11 cellular contexts compared by ENCODE assay signal in genomic region chr5:127040779-127041520, GRCh38. TPM values are rescaled to one million over a fixed set of nuclear protein-coding genes. Genes with fewer than 3 reads are reported as not detected.
DNase-seq lines count a peak whose midpoint lies in the region; ATAC-seq and TF ChIP-seq lines count a peak whose summit lies in the region.
"Had no signal": no experiment of that assay in that cellular context is flagged by ENCODE, and none has a peak within 500 bp of the region (broad histone marks: within the 10 kb centered on the region; RNA-seq: fewer than 3 reads in every experiment).

No MANE protein-coding gene starts in this region.

- H3K27me3 ChIP-seq in mammary epithelial cell (ENCODE audit: insufficient read depth, low read length) (no peaks in the 10 kb centered on the region), psoas muscle (ENCODE audit: insufficient read depth in 3 of 3, low read length in 2 of 3) (no peaks in the 10 kb centered on the region)

- H3K4me1 ChIP-seq in mammary epithelial cell (ENCODE audit: insufficient read depth, low read length) (peaks cover 23% of the 10 kb centered on the region), psoas muscle (peaks cover 5% of the 10 kb centered on the region)

- no peaks in the 10 kb centered on the region for H4K20me1 ChIP-seq in mammary epithelial cell (ENCODE audit: insufficient read depth, low read length)

- CTCF ChIA-PET in mammary epithelial cell (lab: Charles Lee; ENCODE audit: low non-redundant PET), result no interaction called here

- no peaks in the 10 kb centered on the region for H3K79me2 ChIP-seq in mammary epithelial cell (ENCODE audit: insufficient read depth, low read length)

- TSS peak; percentile 25 for BruUV-seq in mammary epithelial cell (replicated peaks; lab: Mats Ljungman, UMichigan)

- dilution Hi-C loops in mammary epithelial cell (cut with HindIII; ENCODE audit: low sequenced_read_pairs), result no loop called here

- no peak for TF ChIP-seq CTCF in mammary epithelial cell (conservative IDR thresholded peaks at IDR 0.05 in 1 of 2, IDR thresholded peaks at IDR 0.05 in 1 of 2; ENCODE audit: extremely low read depth in 1 of 2, insufficient read depth in 1 of 2, low read depth in 1 of 2, low read length in 2 of 2)
- no peak for TF ChIP-seq CTCF in psoas muscle (IDR thresholded peaks at IDR 0.05)

- no peak overlapping the region for H3K9ac ChIP-seq in mammary epithelial cell (ENCODE audit: insufficient read depth, low read length)

- H3K4me3 ChIP-seq in mammary epithelial cell (replicated peaks in 1 of 3; ENCODE audit: insufficient read depth in 1 of 3, low read depth in 2 of 3, low read length in 3 of 3), result no peak overlapping the region
- no peak overlapping the region for H3K4me3 ChIP-seq in psoas muscle

- intact Hi-C loops in mammary epithelial cell (cut with micrococcal nuclease) (no loop called here), left colon (cut with DNase I, micrococcal nuclease) (no loop called here), psoas muscle (cut with DNase I) (no loop called here)

- H3K27ac ChIP-seq in mammary epithelial cell (ENCODE audit: insufficient read depth, low read depth, low read length), result peak overlapping the region; percentile 66
- H3K27ac ChIP-seq in psoas muscle, result no peak overlapping the region

- WGBS in mammary epithelial cell (ENCODE audit: low coverage, missing lambda C conversion rate), result 25% methylated on average over 9 of the region's 9 CpGs
- 47 to 50% (median 49%) methylated on average over 9 of the region's 9 CpGs for WGBS in psoas muscle, 3 donors

- H3K36me3 Mint-ChIP-seq in naive thymus-derived CD8-positive, alpha-beta T cell, result peaks cover 0 to 3% (median 0%) of the 10 kb centered on the region in 3 donors
- H3K36me3 Mint-ChIP-seq: CD14-positive monocyte had no signal

- H3K36me3 ChIP-seq in mammary epithelial cell (ENCODE audit: insufficient read depth, low read length), result peaks cover 2% of the 10 kb centered on the region
- no peaks in the 10 kb centered on the region for H3K36me3 ChIP-seq in psoas muscle (ENCODE audit: insufficient read depth in 1 of 2, low read depth in 1 of 2)

- H3K9me3 Mint-ChIP-seq in naive thymus-derived CD8-positive, alpha-beta T cell, result no peaks in the 10 kb centered on the region
- H3K9me3 Mint-ChIP-seq: CD14-positive monocyte, T-cell had no signal

- POLR2A ChIA-PET in naive thymus-derived CD8-positive, alpha-beta T cell (lab: Charles Lee), result no interaction called here

- in situ Hi-C loops in mammary epithelial cell (cut with MboI; ENCODE audit: low sequenced_read_pairs in 2 of 2), result no loop called here

- no peaks in the 10 kb centered on the region for H3K27me3 Mint-ChIP-seq in naive thymus-derived CD8-positive, alpha-beta T cell
- H3K27me3 Mint-ChIP-seq: activated naive CD8-positive, alpha-beta T cell had no signal

- H3K4me1 Mint-ChIP-seq in naive thymus-derived CD8-positive, alpha-beta T cell, result no peaks in the 10 kb centered on the region
- H3K4me1 Mint-ChIP-seq: CD14-positive monocyte, T-cell had no signal

- peak overlapping the region in 1 of 10 donors; percentile 44 for H3K27ac Mint-ChIP-seq in naive thymus-derived CD8-positive, alpha-beta T cell
- H3K27ac Mint-ChIP-seq: activated naive CD8-positive, alpha-beta T cell; CD14-positive monocyte; T-cell had no signal

- ATAC-seq in left colon (peak; percentile 89), psoas muscle (no peak), HG02981 (IDR thresholded peaks at IDR 0.05; ENCODE audit: unreplicated experiment) (no peak)
- ATAC-seq in naive thymus-derived CD8-positive, alpha-beta T cell, result no peak
- ATAC-seq: T-cell had no signal

- peak overlapping the region; percentile 40 for H2AFZ ChIP-seq in mammary epithelial cell (ENCODE audit: low read depth, low read length)

- H3K4me3 Mint-ChIP-seq in naive thymus-derived CD8-positive, alpha-beta T cell, result no peak overlapping the region
- H3K4me3 Mint-ChIP-seq: activated naive CD8-positive, alpha-beta T cell; CD14-positive monocyte; T-cell had no signal

- DNase-seq in DMS153 treated with DMSO at 0.1 percent for 48 hours (lab: John Stamatoyannopoulos, UW; ENCODE audit: unreplicated experiment) (peak; percentile 60), NCI-H2029 treated with DMSO at 0.1 percent for 48 hours (lab: John Stamatoyannopoulos, UW) (peak; percentile 59), mammary epithelial cell (peak; percentile 87), left colon (peak; percentile 39 to 57), psoas muscle (no peak)
- no peak for DNase-seq in activated naive CD4-positive, alpha-beta T cell treated with anti-CD3 and anti-CD28 coated beads, Interleukin-2, amount 50 U/mL, for 16 hours
- no peak for DNase-seq in naive thymus-derived CD8-positive, alpha-beta T cell
- DNase-seq: T-cell had no signal

- H3K4me2 ChIP-seq in mammary epithelial cell (ENCODE audit: insufficient read depth, low read depth, low read length), result peak overlapping the region; percentile 46

- H3K9me3 ChIP-seq in mammary epithelial cell (replicated peaks; ENCODE audit: insufficient read depth, low read length), result no peaks in the 10 kb centered on the region
- no peaks in the 10 kb centered on the region for H3K9me3 ChIP-seq in psoas muscle

RNA-seq across cellular contexts. Expression of gene MARCHF3, which starts 10.6 kb away (rescaled TPM):
- total RNA-seq in mammary epithelial cell (1 to 10 TPM; 4.0 to 5.0 TPM), left colon (10 to 100 TPM; 40.3 to 57.7 TPM), psoas muscle (10 to 100 TPM in 2 of 4 donors, 1 to 10 TPM in 2; 9.2 to 16.2 (median 12.4) TPM)
- polyA plus RNA-seq in mammary epithelial cell (6.2 TPM), psoas muscle (10 to 100 TPM in 2 of 3 donors, 1 to 10 TPM in 1; 6.0 to 22.0 (median 12.0) TPM)
- polyA minus RNA-seq in mammary epithelial cell, result 5.7 TPM
- total RNA-seq in naive thymus-derived CD8-positive, alpha-beta T cell, result 10 to 100 TPM; 12.3 to 12.7 TPM
- 1 to 10 TPM; 3.4 to 9.3 (median 6.8) TPM for polyA plus RNA-seq in naive thymus-derived CD8-positive, alpha-beta T cell

RNA-seq across cellular contexts. Expression of gene C5orf63, which starts 32.4 kb away (rescaled TPM):
- total RNA-seq in mammary epithelial cell, result 1 to 10 TPM; 4.0 to 9.4 TPM
- 4.4 TPM for polyA plus RNA-seq in mammary epithelial cell
- polyA minus RNA-seq in mammary epithelial cell, result 18.9 TPM
- 10 to 100 TPM; 11.0 to 15.3 TPM for total RNA-seq in left colon
- total RNA-seq in psoas muscle, result 1 to 10 TPM; 5.3 to 7.6 (median 7.0) TPM
- 1 to 10 TPM; 2.4 to 6.4 (median 5.8) TPM for polyA plus RNA-seq in psoas muscle
- total RNA-seq in naive thymus-derived CD8-positive, alpha-beta T cell, result 10 to 100 TPM; 19.2 to 23.7 TPM
- polyA plus RNA-seq in naive thymus-derived CD8-positive, alpha-beta T cell, result 1 to 10 TPM; 4.2 to 5.7 (median 4.6) TPM

Comparison
In these comparisons a context has a peak if more than half of its experiments do, and no peak if none do; other contexts are left out.
1. DNase-seq: peak in DMS153 treated with DMSO at 0.1 percent for 48 hours (single experiment), NCI-H2029 treated with DMSO at 0.1 percent for 48 hours (single experiment), mammary epithelial cell (single experiment) and left colon (2 of 2); none in psoas muscle (0 of 2), activated naive CD4-positive, alpha-beta T cell treated with anti-CD3 and anti-CD28 coated beads, Interleukin-2, amount 50 U/mL, for 16 hours (single experiment) and naive thymus-derived CD8-positive, alpha-beta T cell (0 of 10).